In the genomic region with DNA sequence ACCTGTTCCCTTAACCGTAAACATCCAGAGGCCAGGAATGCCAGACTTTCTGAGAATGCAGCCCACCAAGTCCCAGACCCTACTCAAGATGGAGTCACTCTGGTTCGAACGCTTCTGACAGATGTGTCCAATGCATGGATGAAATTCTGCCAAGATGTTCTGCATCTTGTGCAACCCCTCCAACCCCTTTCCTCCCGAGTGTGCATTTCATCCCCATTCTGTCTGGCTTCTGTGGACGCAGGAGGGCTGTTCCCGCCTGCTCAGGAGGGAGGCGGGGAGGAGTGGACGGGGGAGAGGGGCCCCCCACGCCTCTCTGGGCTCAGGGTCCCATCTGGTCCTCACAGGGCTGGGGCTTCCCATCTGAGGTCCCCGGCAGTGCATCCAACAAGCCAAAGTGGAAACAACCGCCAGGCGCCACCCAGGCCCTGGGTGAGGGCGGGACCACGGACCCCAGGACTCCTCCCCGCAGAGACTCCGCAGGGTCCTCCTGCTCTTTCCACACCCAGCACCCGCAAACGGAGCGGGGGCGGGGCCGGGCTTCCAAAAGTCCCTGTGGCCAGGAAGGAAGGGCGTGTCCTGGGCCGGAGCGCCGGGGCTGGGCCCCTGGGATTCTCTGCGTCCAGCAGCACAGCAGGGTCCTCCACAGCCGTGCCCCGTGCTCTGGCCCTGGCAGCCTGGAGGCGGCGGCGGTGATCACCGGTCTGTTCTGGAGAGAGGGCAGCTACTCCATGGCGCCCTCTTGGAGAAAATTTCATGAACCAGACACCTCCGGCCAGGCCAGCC, we compare ENCODE assay signal across 8 cellular contexts. TPM values are rescaled to one million over a fixed set of nuclear protein-coding genes. Genes with fewer than 3 reads are reported as not detected.
A peak's percentile ranks its signal among the peaks of the same experiment; 100 is the strongest.
DNase-seq lines count a peak whose midpoint lies in the region; ATAC-seq and TF ChIP-seq lines count a peak whose summit lies in the region.

No MANE protein-coding gene starts in this region.

- peaks cover 2% of the 10 kb centered on the region for H3K36me3 Mint-ChIP-seq in activated naive CD8-positive, alpha-beta T cell treated with anti-CD3 and anti-CD28 coated beads, Interleukin-2, amount 50 U/mL, for 24 hours (ENCODE audit: low read depth)

- H3K27me3 Mint-ChIP-seq in activated naive CD8-positive, alpha-beta T cell treated with anti-CD3 and anti-CD28 coated beads, Interleukin-2, amount 50 U/mL, for 24 hours = no peaks in the 10 kb centered on the region

- peaks cover 21% of the 10 kb centered on the region for H3K36me3 ChIP-seq in right atrium auricular region
- H3K36me3 ChIP-seq in sigmoid colon = peaks cover 14 to 24% (median 19%) of the 10 kb centered on the region in 4 donors

- H3K9me3 ChIP-seq in right atrium auricular region (no peaks in the 10 kb centered on the region), sigmoid colon (no peaks in the 10 kb centered on the region)

- in situ Hi-C loops in G401 (cut with HindIII; ENCODE audit: low sequenced_read_pairs) (no loop called here), SK-MEL-5 (cut with HindIII; ENCODE audit: low pct_unique_long_range_greater_than_20kb, low sequenced_read_pairs) (no loop called here)

- peak; percentile 54 for DNase-seq in G401 (ENCODE audit: low spot score)
- peak; percentile 66 for DNase-seq in SK-MEL-5 (ENCODE audit: low read depth, low spot score)
- DNase-seq in activated naive CD8-positive, alpha-beta T cell treated with anti-CD3 and anti-CD28 coated beads, Interleukin-2, amount 50 U/mL, for 24 hours = peak; percentile 74
- peak; percentile 69 for DNase-seq in right atrium auricular region (ENCODE audit: low spot score)
- DNase-seq in sigmoid colon = peak; percentile 79
- no peak for DNase-seq in D341Med (ENCODE audit: low spot score)

- TF ChIP-seq EP300 in sigmoid colon (IDR thresholded peaks at IDR 0.05) = no peak

- peaks cover 0 to 26% of the 10 kb centered on the region in 2 donors for H3K4me1 ChIP-seq in right atrium auricular region
- peaks cover 0 to 23% (median 19%) of the 10 kb centered on the region in 4 donors for H3K4me1 ChIP-seq in sigmoid colon

- peak; percentile 52 for ATAC-seq in HG03175 (IDR thresholded peaks at IDR 0.05; ENCODE audit: unreplicated experiment)
- peak; percentile 89 for ATAC-seq in activated naive CD8-positive, alpha-beta T cell treated with anti-CD3 and anti-CD28 coated beads, Interleukin-2, amount 50 U/mL, for 24 hours
- no peak for ATAC-seq in HG02885 (IDR thresholded peaks at IDR 0.05; ENCODE audit: poor library complexity, unreplicated experiment)

- no peak for TF ChIP-seq POLR2A in sigmoid colon (IDR thresholded peaks at IDR 0.05)

- peak overlapping the region; percentile 20 to 55 for H3K27ac ChIP-seq in right atrium auricular region
- H3K27ac ChIP-seq in sigmoid colon = peak overlapping the region in 2 of 4 donors; percentile 12 to 54

- H3K9me3 Mint-ChIP-seq in activated naive CD8-positive, alpha-beta T cell treated with anti-CD3 and anti-CD28 coated beads, Interleukin-2, amount 50 U/mL, for 24 hours = no peaks in the 10 kb centered on the region

- H3K27me3 ChIP-seq in right atrium auricular region (no peaks in the 10 kb centered on the region), sigmoid colon (peaks cover 0 to 27% (median 0%) of the 10 kb centered on the region in 3 donors)

- peak overlapping the region; percentile 69 for H3K4me3 Mint-ChIP-seq in activated naive CD8-positive, alpha-beta T cell treated with anti-CD3 and anti-CD28 coated beads, Interleukin-2, amount 50 U/mL, for 24 hours

- H3K27ac Mint-ChIP-seq in activated naive CD8-positive, alpha-beta T cell treated with anti-CD3 and anti-CD28 coated beads, Interleukin-2, amount 50 U/mL, for 24 hours = peak overlapping the region; percentile 73

- TF ChIP-seq CTCF in right atrium auricular region (IDR thresholded peaks at IDR 0.05) (peak in 1 of 2 donors; percentile 66), sigmoid colon (IDR thresholded peaks at IDR 0.05) (peak in 1 of 4 experiments; percentile 23)

- WGBS in sigmoid colon, 2 donors = 3 to 7% methylated on average over 34 of the region's 34 CpGs

- peaks cover 13% of the 10 kb centered on the region for H3K4me1 Mint-ChIP-seq in activated naive CD8-positive, alpha-beta T cell treated with anti-CD3 and anti-CD28 coated beads, Interleukin-2, amount 50 U/mL, for 24 hours

- H3K4me3 ChIP-seq in right atrium auricular region (peak overlapping the region; percentile 14 to 41), sigmoid colon (peak overlapping the region in 3 of 4 donors; percentile 27 to 42 (median 37))

- intact Hi-C loops in sigmoid colon (cut with DNase I) = no loop called here

RNA-seq across cellular contexts. Expression of a gene that starts 27.7 kb away (rescaled TPM):
- total RNA-seq in G401 (2014; rRNA removed; shearing (Covaris generic)) = 54.2 and 59.0 TPM in 2 replicates
- total RNA-seq in SK-MEL-5 (2014; rRNA removed; shearing (Covaris generic)) = 34.2 and 36.0 TPM in 2 replicates
- 38.4 and 46.1 TPM in 2 replicates for polyA plus RNA-seq in SK-MEL-5 (2015; cell fraction: cytosol; rRNA removed)
- 4.0 and 5.4 TPM in 2 replicates for polyA plus RNA-seq in SK-MEL-5 (2015; cell fraction: nucleus; rRNA removed)
- total RNA-seq in right atrium auricular region (10 to 100 TPM; 59.7 to 74.1 TPM), sigmoid colon (10 to 100 TPM; 52.4 to 60.1 (median 57.9) TPM)
- polyA plus RNA-seq in sigmoid colon = 100 to 1,000 TPM in 2 of 3 donors, 10 to 100 TPM in 1; 67.8 to 104 (median 103) TPM

RNA-seq across cellular contexts. Expression of a gene that starts 27.9 kb away (rescaled TPM):
- 172 and 243 TPM in 2 replicates for total RNA-seq in G401 (2014; rRNA removed; shearing (Covaris generic))
- 843 and 970 TPM in 2 replicates for total RNA-seq in SK-MEL-5 (2014; rRNA removed; shearing (Covaris generic))
- polyA plus RNA-seq in SK-MEL-5 (2015; cell fraction: cytosol; rRNA removed) = 592 and 672 TPM in 2 replicates
- polyA plus RNA-seq in SK-MEL-5 (2015; cell fraction: nucleus; rRNA removed) = 189 and 209 TPM in 2 replicates
- total RNA-seq in right atrium auricular region (100 to 1,000 TPM; 284 to 303 TPM), sigmoid colon (100 to 1,000 TPM; 158 to 208 (median 188) TPM)
- 100 to 1,000 TPM in 1 of 3 donors, 10 to 100 TPM in 2; 49.7 to 146 (median 59.5) TPM for polyA plus RNA-seq in sigmoid colon

RNA-seq across cellular contexts. Expression of a gene that starts 44.0 kb away (rescaled TPM):
- 55.2 and 61.8 TPM in 2 replicates for total RNA-seq in G401 (2014; rRNA removed; shearing (Covaris generic))
- 53.3 and 53.9 TPM in 2 replicates for total RNA-seq in SK-MEL-5 (2014; rRNA removed; shearing (Covaris generic))
- polyA plus RNA-seq in SK-MEL-5 (2015; cell fraction: cytosol; rRNA removed) = 43.2 and 63.9 TPM in 2 replicates
- polyA plus RNA-seq in SK-MEL-5 (2015; cell fraction: nucleus; rRNA removed) = 302 and 332 TPM in 2 replicates
- total RNA-seq in right atrium auricular region = 10 to 100 TPM; 47.5 to 52.5 TPM
- total RNA-seq in sigmoid colon = 100 to 1,000 TPM in 1 of 4 donors, 10 to 100 TPM in 3; 51.5 to 101 (median 63.1) TPM
- polyA plus RNA-seq in sigmoid colon = 10 to 100 TPM; 21.6 to 45.8 (median 22.7) TPM
